18 cellular contexts compared by ENCODE assay signal in genomic region chr6:150377211-150377781, GRCh38. TPM values are rescaled to one million over a fixed set of nuclear protein-coding genes. Genes with fewer than 3 reads are reported as not detected.
A peak's percentile ranks its signal among the peaks of the same experiment; 100 is the strongest.
DNase-seq lines count a peak whose midpoint lies in the region; ATAC-seq and TF ChIP-seq lines count a peak whose summit lies in the region.
"Had no signal": no experiment of that assay in that cellular context is flagged by ENCODE, and none has a peak within 500 bp of the region (broad histone marks: within the 10 kb centered on the region; RNA-seq: fewer than 3 reads in every experiment).

No MANE protein-coding gene starts in this region.

- H3K9me3 ChIP-seq in Panc1 (ENCODE audit: control insufficient read depth, insufficient read depth, low read depth, low read length): no peaks in the 10 kb centered on the region
- no peaks in the 10 kb centered on the region for H3K9me3 ChIP-seq in sigmoid colon
- H3K9me3 ChIP-seq: psoas muscle had no signal

- H3K27ac ChIP-seq in Panc1 (ENCODE audit: low read length) (no peak overlapping the region), sigmoid colon (no peak overlapping the region)
- H3K27ac ChIP-seq: psoas muscle had no signal

- H3K27me3 ChIP-seq in Panc1 (ENCODE audit: control insufficient read depth, insufficient read depth, low read length) (peaks cover 9% of the 10 kb centered on the region; the same call in 1 of the 2 replicates), sigmoid colon (no peaks in the 10 kb centered on the region)

- peak overlapping the region in 1 of 3 experiments; percentile 49 for H3K4me3 Mint-ChIP-seq in nephron
- H3K4me3 Mint-ChIP-seq: activated T-helper 1 cell treated with anti-CD3 and anti-CD28 coated beads, Interleukin-12 subunit alpha, Interleukin-12 subunit beta, Interleukin-2, Interleukin-4 antibody, amounts not matched to agents 30 ng/mL and 10 ng/mL and 1 ng/mL, durations not matched to agents 14 hours and 24 hours and 36 hours; stimulated activated naive CD8-positive, alpha-beta T cell treated with anti-CD3 and anti-CD28 coated beads, Interleukin-15, amount 100 ng/mL, for 72 hours had no signal

- TF ChIP-seq CTCF in Panc1 (IDR thresholded peaks at IDR 0.05) (no peak), nephron (IDR thresholded peaks at IDR 0.05; ENCODE audit: unreplicated experiment in 3 of 3) (no peak), sigmoid colon (IDR thresholded peaks at IDR 0.05) (no peak)

- POLR2A ChIA-PET in Panc1 (lab: Charles Lee) (no interaction called here), HEK293T (lab: Yijun Ruan, JAX) (no interaction called here)

- TF ChIP-seq EP300 in sigmoid colon (IDR thresholded peaks at IDR 0.05): no peak

- DNase-seq in Caki2 (ENCODE audit: low read depth) (peak; percentile 82), Panc1 (ENCODE audit: low read depth, low spot score) (no peak), glomerular visceral epithelial cell (ENCODE audit: extremely low spot score) (peak; percentile 73), HEK293T (ENCODE audit: extremely low spot score) (no peak), sigmoid colon (no peak), NCI-H146 treated with DMSO at 0.1 percent for 48 hours (lab: John Stamatoyannopoulos, UW; ENCODE audit: unreplicated experiment) (no peak)
- DNase-seq: activated CD4-positive, alpha-beta T cell treated with anti-CD3 and anti-CD28 coated beads, Interleukin-2, amount 50 U/mL, for 1 hour; aorta; effector CD4-positive, alpha-beta T cell; KG1; NCI-H1930; psoas muscle; stimulated activated naive CD8-positive, alpha-beta T cell treated with anti-CD3 and anti-CD28 coated beads, Interleukin-15, amount 100 ng/mL, for 72 hours had no signal

- no peak overlapping the region for H3K4me3 ChIP-seq in Panc1 (ENCODE audit: low read depth in 2 of 2, low read length in 2 of 2)
- no peak overlapping the region for H3K4me3 ChIP-seq in sigmoid colon
- H3K4me3 ChIP-seq: psoas muscle had no signal

- peak overlapping the region; percentile 89 to 90 (median 90) for H3K27ac Mint-ChIP-seq in nephron
- H3K27ac Mint-ChIP-seq: activated T-helper 1 cell treated with anti-CD3 and anti-CD28 coated beads, Interleukin-12 subunit alpha, Interleukin-12 subunit beta, Interleukin-2, Interleukin-4 antibody, amounts not matched to agents 30 ng/mL and 10 ng/mL and 1 ng/mL, durations not matched to agents 14 hours and 24 hours and 36 hours; stimulated activated naive CD8-positive, alpha-beta T cell treated with anti-CD3 and anti-CD28 coated beads, Interleukin-15, amount 100 ng/mL, for 72 hours had no signal

- peak; percentile 38; the same call in 1 of the 2 replicates for ATAC-seq in Panc1
- ATAC-seq in GM19397 (IDR thresholded peaks at IDR 0.05; ENCODE audit: unreplicated experiment): no peak
- ATAC-seq: psoas muscle; stimulated activated naive CD8-positive, alpha-beta T cell treated with anti-CD3 and anti-CD28 coated beads, Interleukin-15, amount 100 ng/mL, for 72 hours had no signal

- H3K4me1 ChIP-seq in Panc1 (ENCODE audit: control insufficient read depth, insufficient read depth, low read length): no peaks in the 10 kb centered on the region
- no peaks in the 10 kb centered on the region for H3K4me1 ChIP-seq in sigmoid colon
- H3K4me1 ChIP-seq: psoas muscle had no signal

- H3K36me3 ChIP-seq in Panc1 (ENCODE audit: control insufficient read depth, insufficient read depth, low read length) (no peaks in the 10 kb centered on the region), sigmoid colon (no peaks in the 10 kb centered on the region)

- in situ Hi-C loops in Caki2 (cut with HindIII; ENCODE audit: low pct_unique_long_range_greater_than_20kb, low sequenced_read_pairs): no loop called here
- in situ Hi-C loops in Panc1 (cut with HindIII; ENCODE audit: low pct_unique_long_range_greater_than_20kb, low sequenced_read_pairs): no loop called here

- WGBS in sigmoid colon, 2 donors: 59 to 67% methylated on average over 4 of the region's 4 CpGs

- no peaks in the 10 kb centered on the region for H3K9me3 Mint-ChIP-seq in nephron
- H3K9me3 Mint-ChIP-seq: activated T-helper 1 cell treated with anti-CD3 and anti-CD28 coated beads, Interleukin-12 subunit alpha, Interleukin-12 subunit beta, Interleukin-2, Interleukin-4 antibody, amounts not matched to agents 30 ng/mL and 10 ng/mL and 1 ng/mL, durations not matched to agents 14 hours and 24 hours and 36 hours; stimulated activated naive CD8-positive, alpha-beta T cell treated with anti-CD3 and anti-CD28 coated beads, Interleukin-15, amount 100 ng/mL, for 72 hours had no signal

- no peak for TF ChIP-seq POLR2A in sigmoid colon (IDR thresholded peaks at IDR 0.05)

- intact Hi-C loops in Panc1 (cut with micrococcal nuclease; ENCODE audit: unreplicated experiment) (no loop called here), sigmoid colon (cut with DNase I) (no loop called here)

- CTCF ChIA-PET in Panc1 (lab: Charles Lee): interaction anchor here (0.6 kb wide), 1 partner anchor 306 kb away, joined by 4 read pairs; no protein-coding TSS in a partner anchor
- CTCF ChIA-PET in HEK293T (lab: Yijun Ruan, JAX): interaction anchor here (1.1 to 2.3 kb wide), 2 partner anchors 18 to 116 kb away, joined by 4 to 7 read pairs; no protein-coding TSS in a partner anchor

- H3K36me3 Mint-ChIP-seq in nephron (ENCODE audit: low read depth): no peaks in the 10 kb centered on the region

- BruUV-seq in Panc1 (replicated peaks; lab: Mats Ljungman, UMichigan): no TSS peak

- H3K27me3 Mint-ChIP-seq in nephron (ENCODE audit: low read depth): no peaks in the 10 kb centered on the region

- H3K4me1 Mint-ChIP-seq in nephron: peaks cover 33% of the 10 kb centered on the region
- H3K4me1 Mint-ChIP-seq: stimulated activated naive CD8-positive, alpha-beta T cell treated with anti-CD3 and anti-CD28 coated beads, Interleukin-15, amount 100 ng/mL, for 72 hours had no signal

TF ChIP-seq in HEK293T, 16 proteins besides CTCF, POLR2A, EP300 and RAD21:
- TF ChIP-seq ZNF384 (IDR thresholded peaks at IDR 0.05): no peak
- TF ChIP-seq FOXK2 (IDR thresholded peaks at IDR 0.05): no peak
- no peak for TF ChIP-seq ELF4 (IDR thresholded peaks at IDR 0.05)
- no peak for TF ChIP-seq FOXA1 (IDR thresholded peaks at IDR 0.05)
- no peak for TF ChIP-seq NFRKB (IDR thresholded peaks at IDR 0.05)

RNA-seq across cellular contexts. Expression of gene IYD, which starts 8.5 kb away (rescaled TPM):
- total RNA-seq in Caki2 (2014; rRNA removed; shearing (Covaris generic); ENCODE audit: low replicate concordance): not detected in 2 replicates
- total RNA-seq in Panc1 (2021; ENCODE audit: unreplicated experiment) (0.03 TPM), sigmoid colon (under 1 TPM in 1 of 4 donors, not detected in 3; under 0.01 TPM)
- not detected for polyA plus RNA-seq in Panc1 (2012; ENCODE audit: insufficient read length)
- 1 to 10 TPM; 2.3 to 2.4 (median 2.3) TPM for polyA plus RNA-seq in sigmoid colon
- total RNA-seq: activated T-helper 1 cell treated with anti-CD3 and anti-CD28 coated beads, Interleukin-12 subunit alpha, Interleukin-12 subunit beta, Interleukin-2, Interleukin-4 antibody, amounts not matched to agents 30 ng/mL and 10 ng/mL and 1 ng/mL, durations not matched to agents 14 hours and 24 hours and 36 hours; aorta; mononuclear cell had no signal
- polyA plus RNA-seq: BJ had no signal

Comparison
In these comparisons a context has a peak if more than half of its experiments do, and no peak if none do; other contexts are left out.
1. DNase-seq: peak in Caki2 (single experiment) and glomerular visceral epithelial cell (single experiment); none in Panc1 (single experiment), HEK293T (single experiment), sigmoid colon (single experiment) and NCI-H146 treated with DMSO at 0.1 percent for 48 hours (single experiment).